ENCODE assay signal across 8 cellular contexts in genomic region chr12:9813821-9814798, GRCh38. TPM values are rescaled to one million over a fixed set of nuclear protein-coding genes. Genes with fewer than 3 reads are reported as not detected.
A peak's percentile ranks its signal among the peaks of the same experiment; 100 is the strongest.
DNase-seq lines count a peak whose midpoint lies in the region; ATAC-seq, FAIRE-seq and TF ChIP-seq lines count a peak whose summit lies in the region.

No MANE protein-coding gene starts in this region.

- TF ChIP-seq CTCF in Caco-2 (IDR thresholded peaks at IDR 0.05; ENCODE audit: insufficient read depth in 1 of 2, low read depth in 1 of 2, low read length in 1 of 2, severe bottlenecking in 1 of 2, unreplicated experiment in 1 of 2) = peak; percentile 81 to 92
- peak; percentile 55 for TF ChIP-seq CTCF in SK-N-SH (IDR thresholded peaks at IDR 0.05)

- POLR2A ChIA-PET in Caco-2 (lab: Charles Lee) (no interaction called here), SK-N-SH (lab: Yijun Ruan, JAX) (no interaction called here)

- H3K4me3 Mint-ChIP-seq in Caco-2 (ENCODE audit: unreplicated experiment) = no peak overlapping the region
- H3K4me3 Mint-ChIP-seq in activated naive CD4-positive, alpha-beta T cell treated with anti-CD3 and anti-CD28 coated beads, Interleukin-2, amount 50 U/mL, for 24 hours = peak overlapping the region; percentile 91

- H3K36me3 Mint-ChIP-seq in Caco-2 (ENCODE audit: insufficient read depth, unreplicated experiment) = no peaks in the 10 kb centered on the region
- no peaks in the 10 kb centered on the region for H3K36me3 Mint-ChIP-seq in activated naive CD4-positive, alpha-beta T cell treated with anti-CD3 and anti-CD28 coated beads, Interleukin-2, amount 50 U/mL, for 24 hours

- H3K27me3 ChIP-seq in Caco-2 (replicated peaks; ENCODE audit: control insufficient read depth, insufficient read depth, low read length) (no peaks in the 10 kb centered on the region), SK-N-SH (ENCODE audit: insufficient read depth) (peaks cover 33% of the 10 kb centered on the region; the same call in 1 of the 2 replicates), rectal smooth muscle tissue (ENCODE audit: control insufficient read depth, insufficient read depth, low read length) (no peaks in the 10 kb centered on the region), aorta (ENCODE audit: control insufficient read depth in 1 of 2, insufficient read depth in 2 of 2, low read length in 1 of 2) (no peaks in the 10 kb centered on the region)

- FAIRE-seq in HTR-8/SVneo (lab: Jason Lieb, UNC) = no peak

- ATAC-seq in GM21367 (IDR thresholded peaks at IDR 0.05; ENCODE audit: unreplicated experiment) (peak; percentile 87), left cardiac atrium (peak; percentile 94 to 98), aorta (ENCODE audit: low FRiP score) (peak; percentile 82)

- peaks cover 25% of the 10 kb centered on the region for H3K27me3 Mint-ChIP-seq in Caco-2 (ENCODE audit: insufficient read depth, unreplicated experiment)
- H3K27me3 Mint-ChIP-seq in activated naive CD4-positive, alpha-beta T cell treated with anti-CD3 and anti-CD28 coated beads, Interleukin-2, amount 50 U/mL, for 24 hours = no peaks in the 10 kb centered on the region

- H3K4me3 ChIP-seq in Caco-2 (ENCODE audit: low read depth, low read length) (no peak overlapping the region), SK-N-SH (ENCODE audit: low read depth in 2 of 2, low read length in 1 of 2) (no peak overlapping the region), rectal smooth muscle tissue (ENCODE audit: low read length) (peak overlapping the region; percentile 29), aorta (ENCODE audit: low read length in 2 of 2) (no peak overlapping the region)

- intact Hi-C loops in Caco-2 (cut with micrococcal nuclease; ENCODE audit: unreplicated experiment) (loop anchor here (1.0 kb wide), 1 partner anchor 112 kb away; no protein-coding TSS in a partner anchor), left cardiac atrium (cut with DNase I) (loop anchor here (2.0 to 10.0 kb wide), 2 partner anchors 111 kb away; no protein-coding TSS in a partner anchor), aorta (cut with DNase I) (no loop called here)

- H3K79me2 ChIP-seq in SK-N-SH (ENCODE audit: insufficient read depth) = no peaks in the 10 kb centered on the region

- no peaks in the 10 kb centered on the region for H3K9me3 Mint-ChIP-seq in Caco-2 (ENCODE audit: unreplicated experiment)
- H3K9me3 Mint-ChIP-seq in activated naive CD4-positive, alpha-beta T cell treated with anti-CD3 and anti-CD28 coated beads, Interleukin-2, amount 50 U/mL, for 24 hours = no peaks in the 10 kb centered on the region

- H3K27ac ChIP-seq in SK-N-SH (ENCODE audit: low read depth in 2 of 2, low read length in 1 of 2) = no peak overlapping the region
- H3K27ac ChIP-seq in rectal smooth muscle tissue (ENCODE audit: low read depth, low read length) = no peak overlapping the region
- H3K27ac ChIP-seq in aorta (ENCODE audit: low read depth in 1 of 2, low read length in 2 of 2) = no peak overlapping the region

- peak; percentile 50 for TF ChIP-seq RAD21 in SK-N-SH (IDR thresholded peaks at IDR 0.05; ENCODE audit: low read length)

- no peaks in the 10 kb centered on the region for H4K20me1 ChIP-seq in SK-N-SH (ENCODE audit: insufficient read depth)

- no peaks in the 10 kb centered on the region for H3K9me3 ChIP-seq in Caco-2
- no peaks in the 10 kb centered on the region for H3K9me3 ChIP-seq in SK-N-SH
- H3K9me3 ChIP-seq in aorta (ENCODE audit: control insufficient read depth, low read length) = peaks cover 2% of the 10 kb centered on the region

- peak; percentile 74 to 85 for DNase-seq in Caco-2
- peak; percentile 47 for DNase-seq in HTR-8/SVneo (ENCODE audit: insufficient read length, low spot score)
- DNase-seq in SK-N-SH = peak; percentile 55
- DNase-seq in left cardiac atrium = peak; percentile 79
- peak; percentile 88 to 90 for DNase-seq in aorta

- no peak overlapping the region for H3K9ac ChIP-seq in SK-N-SH
- H3K9ac ChIP-seq in rectal smooth muscle tissue (ENCODE audit: low read length) = no peak overlapping the region

- no peaks in the 10 kb centered on the region for H3K36me3 ChIP-seq in Caco-2 (ENCODE audit: control insufficient read depth, insufficient read depth, low read length)
- no peaks in the 10 kb centered on the region for H3K36me3 ChIP-seq in SK-N-SH (replicated peaks in 1 of 2; ENCODE audit: control insufficient read depth in 1 of 2, insufficient read depth in 2 of 2, low read length in 1 of 2)
- no peaks in the 10 kb centered on the region for H3K36me3 ChIP-seq in rectal smooth muscle tissue (ENCODE audit: control insufficient read depth, insufficient read depth, low read length)
- no peaks in the 10 kb centered on the region for H3K36me3 ChIP-seq in aorta (ENCODE audit: control insufficient read depth in 1 of 2, insufficient read depth in 2 of 2, low read length in 1 of 2)

- BruUV-seq in Caco-2 (replicated peaks; lab: Mats Ljungman, UMichigan) = no TSS peak

- peak overlapping the region; percentile 19; the same call in 1 of the 2 replicates for H3K4me2 ChIP-seq in SK-N-SH

- no peak overlapping the region for H3K27ac Mint-ChIP-seq in Caco-2 (ENCODE audit: unreplicated experiment)
- no peak overlapping the region for H3K27ac Mint-ChIP-seq in activated naive CD4-positive, alpha-beta T cell treated with anti-CD3 and anti-CD28 coated beads, Interleukin-2, amount 50 U/mL, for 24 hours

- no peak for TF ChIP-seq EP300 in SK-N-SH (IDR thresholded peaks at IDR 0.05; ENCODE audit: borderline replicate concordance in 1 of 2, low read depth in 1 of 2, low read length in 1 of 2)

- H3K4me1 ChIP-seq in Caco-2 (no peaks in the 10 kb centered on the region), SK-N-SH (ENCODE audit: control insufficient read depth in 1 of 2, insufficient read depth in 2 of 2, low read depth in 1 of 2, low read length in 1 of 2) (no peaks in the 10 kb centered on the region), rectal smooth muscle tissue (ENCODE audit: control insufficient read depth, insufficient read depth, low read length) (no peaks in the 10 kb centered on the region), aorta (ENCODE audit: control insufficient read depth in 1 of 2, insufficient read depth in 2 of 2, low read length in 2 of 2) (no peaks in the 10 kb centered on the region)

- CTCF ChIA-PET in Caco-2 (lab: Charles Lee) = interaction anchor here (0.5 to 1.2 kb wide), 3 partner anchors 16 to 560 kb away, joined by 3 to 8 read pairs (median 5); no protein-coding TSS in a partner anchor
- CTCF ChIA-PET in SK-N-SH (lab: Yijun Ruan, JAX) = interaction anchor here (0.6 to 0.7 kb wide), 3 partner anchors 20 to 1801 kb away, joined by 3 read pairs; no protein-coding TSS in a partner anchor

- no peaks in the 10 kb centered on the region for H3K9me2 ChIP-seq in SK-N-SH

- H2AFZ ChIP-seq in SK-N-SH (ENCODE audit: low read depth) = no peak overlapping the region

- H3F3A ChIP-seq in SK-N-SH (replicated peaks; ENCODE audit: insufficient read depth) = no peaks in the 10 kb centered on the region

- 11% methylated on average over 16 of the region's 32 CpGs for WGBS in SK-N-SH (ENCODE audit: low lambda C conversion rate)
- WGBS in aorta, 2 donors = 41 to 43% methylated on average over 31 to 32 of the region's 32 CpGs

- H3K4me1 Mint-ChIP-seq in Caco-2 (ENCODE audit: low read depth, unreplicated experiment) = no peaks in the 10 kb centered on the region
- H3K4me1 Mint-ChIP-seq in activated naive CD4-positive, alpha-beta T cell treated with anti-CD3 and anti-CD28 coated beads, Interleukin-2, amount 50 U/mL, for 24 hours = peaks cover 16% of the 10 kb centered on the region

TF ChIP-seq in SK-N-SH, 30 proteins besides CTCF, POLR2A, EP300 and RAD21:
- TF ChIP-seq SMC3 (IDR thresholded peaks at IDR 0.05; ENCODE audit: low read depth, low read length) (peak; percentile 22; the same call in 1 of the 2 replicates), POLR2AphosphoS5 (IDR thresholded peaks at IDR 0.05; ENCODE audit: low read depth, low read length) (no peak)

RNA-seq across cellular contexts. Expression of gene KLRF1, which starts 13.2 kb away (rescaled TPM):
- total RNA-seq in Caco-2 (2022) = not detected in 2 replicates
- not detected in 2 replicates for polyA plus RNA-seq in SK-N-SH (2012; rRNA removed)
- not detected in 2 replicates for polyA plus RNA-seq in SK-N-SH (2012; cell fraction: cytosol; rRNA removed)
- not detected in 2 replicates for polyA plus RNA-seq in SK-N-SH (2012; cell fraction: nucleus; rRNA removed)
- total RNA-seq in left cardiac atrium = under 1 TPM; 0.27 to 0.31 TPM
- 1 to 10 TPM in 1 of 2 donors, under 1 TPM in 1; 0.36 to 1.1 TPM for total RNA-seq in aorta
- not detected for polyA plus RNA-seq in aorta

RNA-seq across cellular contexts. Expression of gene CD69, which starts 53.4 kb away (rescaled TPM):
- total RNA-seq in Caco-2 (2022) (not detected in 2 replicates), left cardiac atrium (1 to 10 TPM; 1.7 to 2.9 TPM), aorta (1 to 10 TPM; 4.4 to 8.4 TPM)
- polyA plus RNA-seq in SK-N-SH (2012; rRNA removed) (not detected in 2 replicates), aorta (under 1 TPM in 1 of 2 donors, not detected in 1; 0.59 TPM)
- not detected in 2 replicates for polyA plus RNA-seq in SK-N-SH (2012; cell fraction: cytosol; rRNA removed)
- not detected in 2 replicates for polyA plus RNA-seq in SK-N-SH (2012; cell fraction: nucleus; rRNA removed)

RNA-seq across cellular contexts. Expression of gene CLEC2B, which starts 55.0 kb away (rescaled TPM):
- total RNA-seq in Caco-2 (2022) (not detected in 2 replicates), left cardiac atrium (1 to 10 TPM; 3.9 to 8.6 TPM), aorta (10 to 100 TPM; 10.5 to 23.3 TPM)
- polyA plus RNA-seq in SK-N-SH (2012; rRNA removed) (not detected in 2 replicates), aorta (10 to 100 TPM in 1 of 2 donors, 1 to 10 TPM in 1; 1.2 to 10.9 TPM)
- polyA plus RNA-seq in SK-N-SH (2012; cell fraction: cytosol; rRNA removed) = not detected in 2 replicates
- not detected in 2 replicates for polyA plus RNA-seq in SK-N-SH (2012; cell fraction: nucleus; rRNA removed)

Comparison
In these comparisons a context has a peak if more than half of its experiments do, and no peak if none do; other contexts are left out.
1. intact Hi-C loops: an anchor here in Caco-2 (1.0 kb wide) and left cardiac atrium (2.0 to 10.0 kb wide); none called in aorta.